In the genomic region with DNA sequence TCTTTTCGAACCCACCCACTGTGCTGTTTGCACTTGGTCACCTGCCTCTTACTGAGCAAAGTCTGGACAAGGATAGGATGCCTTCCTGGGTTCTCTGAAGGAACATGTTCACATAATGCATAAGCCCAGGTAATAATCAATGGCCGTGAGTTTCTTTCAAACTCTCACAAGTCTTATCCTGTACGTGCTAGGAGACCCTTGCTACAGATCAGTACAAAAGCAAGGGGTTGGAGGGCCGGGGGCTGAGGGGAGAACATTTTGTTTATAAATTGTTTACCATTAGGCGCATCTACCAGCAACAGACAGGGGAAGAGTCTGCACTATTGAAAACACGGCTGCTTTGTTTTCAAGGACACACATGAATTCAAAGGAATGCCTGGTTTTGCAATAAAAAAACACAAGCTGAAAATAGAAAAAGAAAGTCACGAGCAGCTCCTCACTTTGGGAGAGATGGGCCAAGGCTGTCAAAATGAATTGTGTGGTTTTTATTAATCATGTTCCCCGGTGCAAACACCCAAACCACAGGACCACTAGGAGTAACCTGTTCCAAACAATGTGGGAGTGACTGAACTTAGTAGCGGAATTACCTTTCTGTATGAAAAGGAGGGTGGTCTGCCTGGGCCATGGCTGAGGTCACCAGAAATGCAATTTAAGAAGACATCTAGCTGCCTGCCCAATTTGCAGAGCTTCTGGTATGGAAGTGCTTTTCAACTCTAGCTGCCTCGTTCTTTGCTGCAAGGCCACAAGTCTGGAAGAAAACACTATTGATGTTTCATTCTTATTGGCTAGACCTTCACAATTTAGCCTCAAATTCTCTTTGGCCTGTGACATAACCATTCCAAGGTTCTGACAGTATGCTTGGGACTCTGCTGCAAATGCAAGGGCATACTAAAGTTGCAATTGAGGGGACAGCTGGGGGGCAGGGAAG, we compare ENCODE assay signal across 13 cellular contexts.
A peak's percentile ranks its signal among the peaks of the same experiment; 100 is the strongest.
DNase-seq lines count a peak whose midpoint lies in the region; ATAC-seq, FAIRE-seq and TF ChIP-seq lines count a peak whose summit lies in the region.
"Had no signal": no experiment of that assay in that cellular context is flagged by ENCODE, and none has a peak within 500 bp of the region (broad histone marks: within the 10 kb centered on the region; RNA-seq: fewer than 3 reads in every experiment).

No MANE protein-coding gene starts in this region.

- no peak for ATAC-seq in HG02588 (IDR thresholded peaks at IDR 0.05; ENCODE audit: unreplicated experiment)
- ATAC-seq: HCT116 had no signal

- TF ChIP-seq CTCF in astrocyte of the spinal cord (IDR thresholded peaks at IDR 0.05; ENCODE audit: low read depth, low read length), result no peak
- no peak for TF ChIP-seq CTCF in left ventricle myocardium inferior (IDR thresholded peaks at IDR 0.05; ENCODE audit: borderline replicate concordance)
- no peak for TF ChIP-seq CTCF in suprapubic skin (IDR thresholded peaks at IDR 0.05)
- TF ChIP-seq CTCF in kidney (IDR thresholded peaks at IDR 0.05; ENCODE audit: borderline replicate concordance, extremely low read depth, insufficient read depth), result no peak
- TF ChIP-seq CTCF in coronary artery (IDR thresholded peaks at IDR 0.05), result no peak

- DNase-seq in GM04503 (ENCODE audit: low read depth), result peak; percentile 50
- peak; percentile 53 for DNase-seq in astrocyte of the spinal cord (ENCODE audit: low read depth, low spot score)
- DNase-seq in left ventricle myocardium inferior, result no peak
- DNase-seq in suprapubic skin (ENCODE audit: low spot score in 2 of 2), result no peak
- no peak for DNase-seq in kidney
- no peak for DNase-seq in activated naive CD4-positive, alpha-beta T cell (lab: John Stamatoyannopoulos, UW)
- DNase-seq in coronary artery (ENCODE audit: low spot score), result no peak
- DNase-seq: amniotic stem cell, KG1 had no signal

- in situ Hi-C loops in astrocyte of the spinal cord (cut with HindIII; ENCODE audit: low sequenced_read_pairs), result no loop called here

- 52% methylated on average over 10 of the region's 10 CpGs for WGBS in suprapubic skin

- H3K4me1 ChIP-seq in left ventricle myocardium inferior (peaks cover 7% of the 10 kb centered on the region), suprapubic skin (peaks cover 3% of the 10 kb centered on the region), kidney (ENCODE audit: control insufficient read depth in 1 of 2, insufficient read depth in 1 of 2, low read depth in 1 of 2, low read length in 2 of 2) (no peaks in the 10 kb centered on the region)

- no peak overlapping the region for H3K4me3 ChIP-seq in astrocyte of the spinal cord (ENCODE audit: low read depth, low read length)
- H3K4me3 ChIP-seq in left ventricle myocardium inferior, result no peak overlapping the region
- H3K4me3 ChIP-seq in suprapubic skin, result no peak overlapping the region
- no peak overlapping the region for H3K4me3 ChIP-seq in kidney (ENCODE audit: low read length in 2 of 2)
- no peak overlapping the region for H3K4me3 ChIP-seq in coronary artery

- H3K9me3 ChIP-seq in left ventricle myocardium inferior (replicated peaks) (no peaks in the 10 kb centered on the region), suprapubic skin (no peaks in the 10 kb centered on the region), kidney (ENCODE audit: control insufficient read depth in 1 of 2, low read length in 2 of 2) (no peaks in the 10 kb centered on the region)

- no peaks in the 10 kb centered on the region for H3K36me3 ChIP-seq in left ventricle myocardium inferior
- no peaks in the 10 kb centered on the region for H3K36me3 ChIP-seq in suprapubic skin
- H3K36me3 ChIP-seq in kidney (ENCODE audit: control insufficient read depth in 1 of 2, insufficient read depth in 2 of 2, low read length in 2 of 2), result no peaks in the 10 kb centered on the region

- H3K27me3 ChIP-seq in left ventricle myocardium inferior (ENCODE audit: low read depth) (no peaks in the 10 kb centered on the region), suprapubic skin (no peaks in the 10 kb centered on the region)

- TF ChIP-seq EP300 in suprapubic skin (IDR thresholded peaks at IDR 0.05), result no peak

- no peak for FAIRE-seq in kidney (lab: Jason Lieb, UNC)
- FAIRE-seq: keratinocyte had no signal

- no peak overlapping the region for H3K9ac ChIP-seq in kidney (ENCODE audit: low read length in 2 of 2)

- peak overlapping the region; percentile 56 for H3K27ac ChIP-seq in left ventricle myocardium inferior (replicated peaks)
- peak overlapping the region; percentile 26 for H3K27ac ChIP-seq in suprapubic skin
- H3K27ac ChIP-seq in kidney (ENCODE audit: low read depth in 2 of 2, low read length in 2 of 2), result no peak overlapping the region
- H3K27ac ChIP-seq in coronary artery, result peak overlapping the region in 1 of 2 donors; percentile 67
- H3K27ac ChIP-seq: epithelial cell of prostate had no signal

- TF ChIP-seq POLR2A in suprapubic skin (IDR thresholded peaks at IDR 0.05), result no peak

- intact Hi-C loops in left ventricle myocardium inferior (cut with micrococcal nuclease) (no loop called here), kidney (cut with DNase I) (no loop called here)

Comparison
In these comparisons a context has a peak if more than half of its experiments do, and no peak if none do; other contexts are left out.
1. DNase-seq: peak in GM04503 (single experiment) and astrocyte of the spinal cord (single experiment); none in left ventricle myocardium inferior (single experiment), suprapubic skin (0 of 2), kidney (single experiment), activated naive CD4-positive, alpha-beta T cell (0 of 4) and coronary artery (single experiment).
2. H3K27ac ChIP-seq: peak in left ventricle myocardium inferior (single experiment) and suprapubic skin (single experiment); none in kidney (0 of 2).